5 cellular contexts compared by ENCODE assay signal in genomic region chr11:75434051-75434450, GRCh38. TPM values are rescaled to one million over a fixed set of nuclear protein-coding genes. Genes with fewer than 3 reads are reported as not detected.
"Had no signal": no experiment of that assay in that cellular context is flagged by ENCODE, and none has a peak within 500 bp of the region (broad histone marks: within the 10 kb centered on the region; RNA-seq: fewer than 3 reads in every experiment).

No MANE protein-coding gene starts in this region.

- H3K4me3 ChIP-seq: GM23338, HAP-1, K562 had no signal

- H3K9me3 ChIP-seq: HAP-1 had no signal

- H3K36me3 ChIP-seq: HAP-1 had no signal

- H3K4me1 ChIP-seq: HAP-1 had no signal

- DNase-seq: KG1 had no signal

- ATAC-seq: GM23338, HCT116 had no signal

- H3K27ac Mint-ChIP-seq: GM23338 had no signal

- H3K4me2 ChIP-seq: GM23338 had no signal

RNA-seq across cellular contexts. Expression of gene KLHL35, which starts 1.0 kb away (rescaled TPM):
- total RNA-seq: K562 had no signal
- polyA plus RNA-seq: K562 had no signal
